1 cellular context compared by ENCODE assay signal in the genomic region with DNA sequence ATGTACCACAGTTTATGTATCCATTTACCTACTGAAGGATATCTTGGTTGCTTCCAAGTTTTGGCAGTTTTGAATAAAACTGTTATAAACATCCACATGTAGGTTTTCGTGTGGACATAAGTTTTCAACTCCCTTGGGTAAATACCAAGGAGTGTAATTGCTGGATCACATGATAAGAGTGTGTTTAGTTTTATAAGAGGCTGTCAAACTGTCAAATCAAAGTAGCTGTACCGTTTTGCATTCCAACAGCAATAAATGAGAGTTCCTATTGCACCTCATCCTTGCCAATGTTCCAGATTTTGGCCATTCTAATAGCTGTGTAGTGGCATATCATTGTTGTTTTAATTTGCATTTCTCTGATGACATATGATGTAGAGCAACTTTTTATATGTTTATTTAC.
TF ChIP-seq lines count a peak whose summit lies in the region.

No MANE protein-coding gene starts in this region.

TF ChIP-seq in HepG2, 621 proteins besides CTCF, POLR2A, EP300 and RAD21 (continued from another document):
- TF ChIP-seq, protein P1, sequence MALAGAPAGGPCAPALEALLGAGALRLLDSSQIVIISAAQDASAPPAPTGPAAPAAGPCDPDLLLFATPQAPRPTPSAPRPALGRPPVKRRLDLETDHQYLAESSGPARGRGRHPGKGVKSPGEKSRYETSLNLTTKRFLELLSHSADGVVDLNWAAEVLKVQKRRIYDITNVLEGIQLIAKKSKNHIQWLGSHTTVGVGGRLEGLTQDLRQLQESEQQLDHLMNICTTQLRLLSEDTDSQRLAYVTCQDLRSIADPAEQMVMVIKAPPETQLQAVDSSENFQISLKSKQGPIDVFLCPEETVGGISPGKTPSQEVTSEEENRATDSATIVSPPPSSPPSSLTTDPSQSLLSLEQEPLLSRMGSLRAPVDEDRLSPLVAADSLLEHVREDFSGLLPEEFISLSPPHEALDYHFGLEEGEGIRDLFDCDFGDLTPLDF (CRISPR knock-in tag; IDR thresholded peaks at IDR 0.05) = no peak
- no peak for TF ChIP-seq DNMT3B (CRISPR knock-in tag; conservative IDR thresholded peaks at IDR 0.05)
